In the genomic region with DNA sequence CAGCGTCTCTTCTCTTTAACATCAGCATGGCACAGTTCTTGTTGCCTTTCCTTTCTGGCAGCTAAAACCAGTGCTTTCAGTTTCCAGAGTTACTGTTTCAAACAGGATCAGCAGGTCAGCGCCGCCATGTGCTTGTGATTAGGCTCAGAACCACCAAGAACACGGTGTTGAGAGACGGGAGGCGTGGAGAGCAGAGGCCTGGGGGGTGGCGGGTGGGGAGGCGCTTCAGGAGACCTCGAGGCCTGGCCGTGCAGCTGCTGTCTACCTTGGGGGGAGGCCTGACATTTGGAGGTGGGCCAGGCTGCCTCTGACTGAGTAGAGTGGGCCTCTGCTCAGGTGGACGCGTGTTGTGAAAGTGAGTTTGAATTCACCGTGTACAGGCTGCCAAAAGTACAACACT, we compare ENCODE assay signal across 19 cellular contexts.
"Had no signal": no experiment of that assay in that cellular context is flagged by ENCODE, and none has a peak within 500 bp of the region (broad histone marks: within the 10 kb centered on the region; RNA-seq: fewer than 3 reads in every experiment).

No MANE protein-coding gene starts in this region.

- H3K4me1 ChIP-seq: suprapubic skin had no signal

- H3K4me3 Mint-ChIP-seq: activated naive CD8-positive, alpha-beta T cell treated with anti-CD3 and anti-CD28 coated beads, Interleukin-2, amount 10 ng/mL, durations not matched to agents 7 days and 5 days; brain; stimulated activated naive CD8-positive, alpha-beta T cell treated with anti-CD3 and anti-CD28 coated beads, Interleukin-15, Interleukin-2, amounts not matched to agents 100 ng/mL and 50 ng/mL, for 24 hours; type B pancreatic cell had no signal

- H3K9me3 ChIP-seq: heart right ventricle, mucosa of descending colon, suprapubic skin had no signal

- H3K27me3 ChIP-seq: heart right ventricle, suprapubic skin had no signal

- H3K27ac ChIP-seq: heart right ventricle, suprapubic skin had no signal

- ATAC-seq: heart right ventricle, mucosa of descending colon had no signal

- FAIRE-seq: frontal cortex had no signal

- DNase-seq: activated CD4-positive, alpha-beta T cell treated with anti-CD3 and anti-CD28 coated beads, Interleukin-2, amount 50 U/mL, for 1 hour; activated CD8-positive, alpha-beta memory T cell treated with anti-CD3 and anti-CD28 coated beads, Interleukin-2, amount 50 U/mL, for 4 hours; activated naive CD8-positive, alpha-beta T cell treated with anti-CD3 and anti-CD28 coated beads, Interleukin-2, amount 10 ng/mL, durations not matched to agents 7 days and 5 days; activated T-cell treated with anti-CD3 and anti-CD28 coated beads, Interleukin-2, amount 50 U/mL, for 48 hours; effector CD4-positive, alpha-beta T cell; heart right ventricle; kidney glomerular epithelial cell; mesenchymal stem cell; mucosa of descending colon; naive B cell; retina; SIG-M5; stimulated activated CD4-positive, alpha-beta T cell treated with anti-CD3 and anti-CD28 coated beads, Interleukin-1b, Interleukin-23, amount 100 ng/mL, for 48 hours; T1000 had no signal

- H3K4me1 Mint-ChIP-seq: brain had no signal

- H3K9me3 Mint-ChIP-seq: activated naive CD8-positive, alpha-beta T cell treated with anti-CD3 and anti-CD28 coated beads, Interleukin-2, amount 10 ng/mL, durations not matched to agents 7 days and 5 days; naive B cell; stimulated activated naive CD8-positive, alpha-beta T cell treated with anti-CD3 and anti-CD28 coated beads, Interleukin-15, Interleukin-2, amounts not matched to agents 100 ng/mL and 50 ng/mL, for 24 hours; type B pancreatic cell had no signal

- H3K27ac Mint-ChIP-seq: activated naive CD8-positive, alpha-beta T cell treated with anti-CD3 and anti-CD28 coated beads, Interleukin-2, amount 10 ng/mL, durations not matched to agents 7 days and 5 days; stimulated activated naive CD8-positive, alpha-beta T cell treated with anti-CD3 and anti-CD28 coated beads, Interleukin-15, Interleukin-2, amounts not matched to agents 100 ng/mL and 50 ng/mL, for 24 hours; type B pancreatic cell had no signal

- H3K27me3 Mint-ChIP-seq: activated naive CD8-positive, alpha-beta T cell treated with anti-CD3 and anti-CD28 coated beads, Interleukin-2, amount 10 ng/mL, durations not matched to agents 7 days and 5 days; naive B cell; stimulated activated naive CD8-positive, alpha-beta T cell treated with anti-CD3 and anti-CD28 coated beads, Interleukin-15, Interleukin-2, amounts not matched to agents 100 ng/mL and 50 ng/mL, for 24 hours; type B pancreatic cell had no signal

- H3K4me3 ChIP-seq: heart right ventricle, mucosa of descending colon, suprapubic skin had no signal
